In the genomic region with DNA sequence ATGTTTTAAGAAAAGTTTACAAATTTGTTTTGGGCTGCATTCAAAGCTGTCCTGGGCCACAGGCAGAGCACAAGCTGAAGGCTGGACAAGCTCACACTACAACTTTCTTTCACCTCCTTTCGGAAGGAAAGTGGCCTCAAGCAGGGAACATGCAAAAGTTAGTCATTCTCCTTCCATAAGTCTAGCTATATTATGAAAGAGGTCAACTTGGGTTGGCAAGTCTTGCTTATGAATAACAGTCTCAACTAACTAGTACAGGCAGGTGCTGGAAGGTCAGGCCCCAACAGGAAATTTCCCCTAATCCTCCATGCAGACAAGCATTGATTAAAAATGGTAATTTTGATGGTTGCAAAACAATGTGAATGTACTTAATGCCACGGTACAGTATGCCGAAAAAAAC, we compare ENCODE assay signal across 21 cellular contexts.
"Had no signal": no experiment of that assay in that cellular context is flagged by ENCODE, and none has a peak within 500 bp of the region (broad histone marks: within the 10 kb centered on the region; RNA-seq: fewer than 3 reads in every experiment).

No MANE protein-coding gene starts in this region.

- H3K27me3 ChIP-seq: hepatocyte, tibial artery had no signal

- H3K9me3 ChIP-seq: tibial artery had no signal

- H3K4me3 Mint-ChIP-seq: activated CD4-positive, alpha-beta memory T cell treated with anti-CD3 and anti-CD28 coated beads for 36 hours; activated naive CD8-positive, alpha-beta T cell treated with anti-CD3 and anti-CD28 coated beads, Interleukin-2, amount 10 ng/mL, durations not matched to agents 7 days and 5 days; activated T-helper 1 cell treated with anti-CD3 and anti-CD28 coated beads, Interleukin-12 subunit alpha, Interleukin-12 subunit beta, Interleukin-2, Interleukin-4 antibody, amounts not matched to agents 30 ng/mL and 10 ng/mL and 1 ng/mL, durations not matched to agents 14 hours and 24 hours and 36 hours; brain; central memory CD8-positive, alpha-beta T cell; nephron progenitor cell; T-helper 1 cell treated with Interleukin-12 subunit alpha and Interleukin-12 subunit beta and Interleukin-4 antibody, amounts not matched to agents 30 μg/mL and 1 μg/mL, for 36 hours had no signal

- H3K27ac ChIP-seq: coronary artery, hepatocyte, tibial artery, VCaP had no signal

- DNase-seq: activated CD4-positive, alpha-beta memory T cell treated with anti-CD3 and anti-CD28 coated beads for 36 hours; activated CD4-positive, alpha-beta T cell treated with anti-CD3 and anti-CD28 coated beads for 4 hours; activated naive CD8-positive, alpha-beta T cell treated with anti-CD3 and anti-CD28 coated beads, Interleukin-2, amount 10 ng/mL, durations not matched to agents 7 days and 5 days; activated T-cell treated with anti-CD3 and anti-CD28 coated beads for 4 hours; anterior cingulate cortex; nephron progenitor cell; nucleus accumbens; posterior cingulate gyrus; stimulated activated CD4-positive, alpha-beta T cell treated with anti-CD3 and anti-CD28 coated beads, Interleukin-12 subunit alpha, Interleukin-12 subunit beta, amount 100 ng/mL, for 4 hours; stimulated activated CD4-positive, alpha-beta T cell treated with anti-CD3 and anti-CD28 coated beads, Interleukin-2, amount 100 ng/mL, for 24 hours; stimulated activated naive CD8-positive, alpha-beta T cell treated with anti-CD3 and anti-CD28 coated beads, Interleukin-15, Interleukin-2, amounts not matched to agents 100 U/mL and 50 U/mL, for 24 hours; substantia nigra; tibial artery had no signal

- H3K9me3 Mint-ChIP-seq: activated CD4-positive, alpha-beta memory T cell treated with anti-CD3 and anti-CD28 coated beads for 36 hours; activated naive CD8-positive, alpha-beta T cell treated with anti-CD3 and anti-CD28 coated beads, Interleukin-2, amount 10 ng/mL, durations not matched to agents 7 days and 5 days; activated T-helper 1 cell treated with anti-CD3 and anti-CD28 coated beads, Interleukin-12 subunit alpha, Interleukin-12 subunit beta, Interleukin-2, Interleukin-4 antibody, amounts not matched to agents 30 ng/mL and 10 ng/mL and 1 ng/mL, durations not matched to agents 14 hours and 24 hours and 36 hours; central memory CD8-positive, alpha-beta T cell; T-helper 1 cell treated with Interleukin-12 subunit alpha and Interleukin-12 subunit beta and Interleukin-4 antibody, amounts not matched to agents 30 μg/mL and 1 μg/mL, for 36 hours had no signal

- H3K4me3 ChIP-seq: coronary artery, hepatocyte, lung, tibial artery had no signal

- H3K36me3 ChIP-seq: tibial artery had no signal

- ATAC-seq: stimulated activated naive CD8-positive, alpha-beta T cell treated with anti-CD3 and anti-CD28 coated beads, Interleukin-15, Interleukin-2, amounts not matched to agents 100 U/mL and 50 U/mL, for 24 hours had no signal

- H3K36me3 Mint-ChIP-seq: activated CD4-positive, alpha-beta memory T cell treated with anti-CD3 and anti-CD28 coated beads for 36 hours; activated naive CD8-positive, alpha-beta T cell treated with anti-CD3 and anti-CD28 coated beads, Interleukin-2, amount 10 ng/mL, durations not matched to agents 7 days and 5 days; brain had no signal

- H3K4me2 ChIP-seq: hepatocyte had no signal

- H2AFZ ChIP-seq: hepatocyte had no signal

- H3K27me3 Mint-ChIP-seq: activated CD4-positive, alpha-beta memory T cell treated with anti-CD3 and anti-CD28 coated beads for 36 hours; activated naive CD8-positive, alpha-beta T cell treated with anti-CD3 and anti-CD28 coated beads, Interleukin-2, amount 10 ng/mL, durations not matched to agents 7 days and 5 days; brain; central memory CD8-positive, alpha-beta T cell had no signal

- H3K27ac Mint-ChIP-seq: activated CD4-positive, alpha-beta memory T cell treated with anti-CD3 and anti-CD28 coated beads for 36 hours; activated naive CD8-positive, alpha-beta T cell treated with anti-CD3 and anti-CD28 coated beads, Interleukin-2, amount 10 ng/mL, durations not matched to agents 7 days and 5 days; activated T-helper 1 cell treated with anti-CD3 and anti-CD28 coated beads, Interleukin-12 subunit alpha, Interleukin-12 subunit beta, Interleukin-2, Interleukin-4 antibody, amounts not matched to agents 30 ng/mL and 10 ng/mL and 1 ng/mL, durations not matched to agents 14 hours and 24 hours and 36 hours; brain; T-helper 1 cell treated with Interleukin-12 subunit alpha and Interleukin-12 subunit beta and Interleukin-4 antibody, amounts not matched to agents 30 μg/mL and 1 μg/mL, for 36 hours had no signal
